Comparison of ENCODE assay signal across 13 cellular contexts in the genomic region with DNA sequence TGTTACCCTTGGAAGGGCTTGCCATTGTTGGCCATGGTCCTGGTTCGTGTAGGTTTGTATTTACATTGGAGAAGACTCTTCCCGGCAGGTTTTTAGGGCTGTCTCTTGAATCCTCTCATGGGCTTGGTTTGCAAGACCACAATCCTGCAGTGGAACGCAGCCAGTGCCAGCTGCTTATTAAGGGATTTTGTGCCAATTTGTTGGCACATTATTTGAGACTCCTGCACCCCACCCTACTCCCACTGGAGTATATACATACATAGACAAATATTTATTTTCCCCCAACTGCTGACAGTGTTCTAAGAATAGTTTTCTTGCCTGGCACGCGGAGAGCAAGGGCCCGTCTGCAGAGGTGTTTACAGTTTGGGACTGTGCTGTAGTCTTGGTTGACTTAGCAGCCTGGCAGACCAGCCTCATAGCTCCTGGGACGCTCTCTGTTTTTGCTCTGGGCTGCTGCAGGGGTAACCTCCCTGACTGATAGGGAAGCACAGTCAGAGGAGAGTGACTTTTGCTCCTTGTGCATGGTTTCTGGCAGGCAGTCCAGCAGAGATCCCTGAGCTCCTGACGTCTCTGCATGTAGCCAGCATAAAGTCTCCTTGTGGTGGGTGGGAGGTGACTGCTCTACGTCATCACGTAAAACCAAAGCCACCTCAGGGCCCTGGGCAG. TPM values are rescaled to one million over a fixed set of nuclear protein-coding genes. Genes with fewer than 3 reads are reported as not detected.
DNase-seq lines count a peak whose midpoint lies in the region; ATAC-seq, FAIRE-seq and TF ChIP-seq lines count a peak whose summit lies in the region.
"Had no signal": no experiment of that assay in that cellular context is flagged by ENCODE, and none has a peak within 500 bp of the region (broad histone marks: within the 10 kb centered on the region; RNA-seq: fewer than 3 reads in every experiment).

No MANE protein-coding gene starts in this region.

- ATAC-seq in CD4-positive, CD25-positive, alpha-beta regulatory T cell (ENCODE audit: low read depth in 2 of 2) = no peak
- ATAC-seq in HG02642 (IDR thresholded peaks at IDR 0.05; ENCODE audit: poor library complexity, unreplicated experiment) (no peak), HG03175 (IDR thresholded peaks at IDR 0.05; ENCODE audit: unreplicated experiment) (no peak)
- ATAC-seq: foreskin keratinocyte had no signal

- no peak for DNase-seq in CD4-positive, CD25-positive, alpha-beta regulatory T cell
- DNase-seq in M059J (ENCODE audit: low read depth) (peak; percentile 26), osteocyte (ENCODE audit: extremely low spot score, unreplicated experiment) (no peak), GM12892 (ENCODE audit: insufficient read length) (no peak), NCI-H226 (no peak)
- DNase-seq: activated CD4-positive, alpha-beta T cell treated with anti-CD3 and anti-CD28 coated beads for 1 hour; mesenchymal stem cell; stimulated activated CD4-positive, alpha-beta T cell treated with anti-CD3 and anti-CD28 coated beads, Interleukin-1b, Interleukin-23, amount 100 ng/mL, for 48 hours had no signal

- H3K4me3 ChIP-seq in CD4-positive, CD25-positive, alpha-beta regulatory T cell (ENCODE audit: low read depth, low read length) = peak overlapping the region; percentile 57
- H3K4me3 ChIP-seq in endocrine pancreas (ENCODE audit: control insufficient read depth, insufficient read depth, low read length) = peak overlapping the region; percentile 63

- H3K27me3 ChIP-seq in CD4-positive, CD25-positive, alpha-beta regulatory T cell (ENCODE audit: control insufficient read depth, insufficient read depth, low read length) = peaks cover 3% of the 10 kb centered on the region
- H3K27me3 ChIP-seq in endocrine pancreas (ENCODE audit: control insufficient read depth, insufficient read depth, low read length) = no peaks in the 10 kb centered on the region

- peaks cover 8 to 45% (median 27%) of the 10 kb centered on the region in 4 donors for H3K4me1 Mint-ChIP-seq in CD4-positive, CD25-positive, alpha-beta regulatory T cell
- peaks cover 46% of the 10 kb centered on the region for H3K4me1 Mint-ChIP-seq in osteocyte (ENCODE audit: unreplicated experiment)

- H3K4me3 Mint-ChIP-seq in CD4-positive, CD25-positive, alpha-beta regulatory T cell = peak overlapping the region; percentile 1 to 89 (median 48)
- peak overlapping the region; percentile 40 for H3K4me3 Mint-ChIP-seq in osteocyte (ENCODE audit: unreplicated experiment)

- no peak for TF ChIP-seq POLR2A in GM12892 (IDR thresholded peaks at IDR 0.05; ENCODE audit: low read depth, low read length)

- no peaks in the 10 kb centered on the region for H3K36me3 ChIP-seq in CD4-positive, CD25-positive, alpha-beta regulatory T cell (ENCODE audit: control insufficient read depth, insufficient read depth, low read length)
- no peaks in the 10 kb centered on the region for H3K36me3 ChIP-seq in endocrine pancreas (ENCODE audit: control insufficient read depth, insufficient read depth, low read length)

- no peaks in the 10 kb centered on the region for H3K9me3 ChIP-seq in CD4-positive, CD25-positive, alpha-beta regulatory T cell (ENCODE audit: control insufficient read depth in 2 of 2, low read length in 2 of 2)
- H3K9me3 ChIP-seq in endocrine pancreas (ENCODE audit: control insufficient read depth, low read length) = no peaks in the 10 kb centered on the region

- no peaks in the 10 kb centered on the region for H3K9me3 Mint-ChIP-seq in CD4-positive, CD25-positive, alpha-beta regulatory T cell
- no peaks in the 10 kb centered on the region for H3K9me3 Mint-ChIP-seq in osteocyte (ENCODE audit: unreplicated experiment)
- H3K9me3 Mint-ChIP-seq: IgD-negative memory B cell had no signal

- no peak for TF ChIP-seq CTCF in osteocyte (IDR thresholded peaks at IDR 0.05)

- H3K27ac Mint-ChIP-seq in CD4-positive, CD25-positive, alpha-beta regulatory T cell = peak overlapping the region in 2 of 3 donors; percentile 66 to 68
- peak overlapping the region; percentile 45 for H3K27ac Mint-ChIP-seq in osteocyte (ENCODE audit: unreplicated experiment)
- H3K27ac Mint-ChIP-seq: IgD-negative memory B cell had no signal

- H3K36me3 Mint-ChIP-seq in CD4-positive, CD25-positive, alpha-beta regulatory T cell = no peaks in the 10 kb centered on the region
- no peaks in the 10 kb centered on the region for H3K36me3 Mint-ChIP-seq in osteocyte (ENCODE audit: unreplicated experiment)

- no peaks in the 10 kb centered on the region for H3K27me3 Mint-ChIP-seq in CD4-positive, CD25-positive, alpha-beta regulatory T cell
- H3K27me3 Mint-ChIP-seq in osteocyte (ENCODE audit: unreplicated experiment) = peaks cover 46% of the 10 kb centered on the region

- H3K9ac ChIP-seq in endocrine pancreas (ENCODE audit: control insufficient read depth, insufficient read depth, low read length) = no peak overlapping the region

- no peak overlapping the region for H3K27ac ChIP-seq in CD4-positive, CD25-positive, alpha-beta regulatory T cell (ENCODE audit: insufficient read depth, low read length, poor library complexity, severe bottlenecking)
- H3K27ac ChIP-seq: foreskin keratinocyte had no signal

- peaks cover 28% of the 10 kb centered on the region for H3K4me1 ChIP-seq in CD4-positive, CD25-positive, alpha-beta regulatory T cell (ENCODE audit: control insufficient read depth, insufficient read depth, low read length, poor library complexity, severe bottlenecking)
- H3K4me1 ChIP-seq in endocrine pancreas (ENCODE audit: control insufficient read depth, insufficient read depth, low read length) = peaks cover 9% of the 10 kb centered on the region
- H3K4me1 ChIP-seq: foreskin keratinocyte had no signal

- FAIRE-seq in GM12892 (lab: Jason Lieb, UNC) = no peak

RNA-seq across cellular contexts. Expression of a gene that starts 1.9 kb away (rescaled TPM):
- 207 TPM for total RNA-seq in CD4-positive, CD25-positive, alpha-beta regulatory T cell
- polyA plus RNA-seq in CD4-positive, CD25-positive, alpha-beta regulatory T cell = 10 to 100 TPM; 42.4 to 58.7 (median 48.6) TPM
- total RNA-seq in M059J (2014; rRNA removed; shearing (Covaris generic)) = 1.4 and 1.9 TPM in 2 replicates
- 18.7 and 20.4 TPM in 2 replicates for total RNA-seq in osteocyte
- polyA plus RNA-seq in GM12892 (2012; ENCODE audit: missing spikeins) = 23.1 TPM
- total RNA-seq: foreskin keratinocyte had no signal
- polyA plus RNA-seq: foreskin keratinocyte had no signal
